In the genomic region with DNA sequence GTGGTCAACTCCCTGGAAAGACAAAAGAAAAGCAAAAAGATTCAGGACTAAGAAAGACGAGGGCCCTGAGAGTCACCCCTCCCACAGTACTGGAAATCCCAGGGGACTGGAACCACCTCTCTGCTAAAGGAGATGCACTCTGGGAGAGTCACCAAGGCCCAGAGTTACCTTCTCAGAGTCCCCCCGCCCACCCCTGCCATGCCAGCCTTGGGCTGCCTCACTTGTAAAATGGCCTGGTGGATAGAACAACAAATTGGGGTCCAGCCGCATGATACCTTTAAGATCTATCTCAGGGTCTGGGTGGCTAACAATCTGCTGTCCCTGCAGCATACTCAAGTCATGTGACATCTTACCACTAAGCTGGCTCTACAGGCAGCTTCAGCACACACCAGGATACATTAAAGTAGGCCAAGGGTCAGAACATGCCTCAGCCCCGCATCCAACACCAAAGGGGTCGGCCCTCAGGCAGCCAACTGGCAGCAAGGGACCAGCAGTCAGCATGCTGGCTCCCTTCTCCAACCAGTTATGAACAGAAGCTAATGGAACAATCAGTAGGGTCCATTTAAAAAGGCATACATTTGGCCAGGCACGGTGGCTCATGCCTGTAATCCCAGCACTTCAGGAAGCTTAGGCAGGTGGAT, we compare ENCODE assay signal across 13 cellular contexts. TPM values are rescaled to one million over a fixed set of nuclear protein-coding genes. Genes with fewer than 3 reads are reported as not detected.
DNase-seq lines count a peak whose midpoint lies in the region; ATAC-seq and TF ChIP-seq lines count a peak whose summit lies in the region.
"Had no signal": no experiment of that assay in that cellular context is flagged by ENCODE, and none has a peak within 500 bp of the region (broad histone marks: within the 10 kb centered on the region; RNA-seq: fewer than 3 reads in every experiment).

No MANE protein-coding gene starts in this region.

- no CpG with 5 or more reads among the region's 6 CpGs for WGBS in trophoblast cell (ENCODE audit: extremely low coverage, insufficient coverage, insufficient read length)

- H3K23ac ChIP-seq in trophoblast cell (ENCODE audit: low read length): no peak overlapping the region

- H2BK12ac ChIP-seq in trophoblast cell (ENCODE audit: low read length): no peak overlapping the region

- H3K18ac ChIP-seq in trophoblast cell (ENCODE audit: low read length): no peak overlapping the region

- H3K9me3 Mint-ChIP-seq in effector memory CD8-positive, alpha-beta T cell: no peaks in the 10 kb centered on the region

- H3K79me2 ChIP-seq in OCI-LY1 (ENCODE audit: insufficient read depth, low read length) (peaks cover 14% of the 10 kb centered on the region), trophoblast cell (ENCODE audit: control insufficient read depth, insufficient read depth, low read length, poor library complexity) (no peaks in the 10 kb centered on the region)

- TF ChIP-seq CTCF in OCI-LY1 (IDR thresholded peaks at IDR 0.05; ENCODE audit: low read length): no peak

- peak overlapping the region; percentile 95 to 96 for H3K27ac Mint-ChIP-seq in effector memory CD8-positive, alpha-beta T cell

- no peak overlapping the region for H2BK5ac ChIP-seq in trophoblast cell (ENCODE audit: low read depth, low read length, poor library complexity)

- H2AFZ ChIP-seq in OCI-LY1 (ENCODE audit: low read length) (no peak overlapping the region), trophoblast cell (ENCODE audit: insufficient read depth, low read length, poor library complexity) (peak overlapping the region; percentile 37)

- DNase-seq in effector memory CD8-positive, alpha-beta T cell: no peak
- DNase-seq in trophoblast cell: peak; percentile 60 to 70
- DNase-seq in cerebellum (ENCODE audit: low spot score): no peak
- DNase-seq: activated CD8-positive, alpha-beta memory T cell treated with anti-CD3 and anti-CD28 coated beads, Interleukin-2, amount 50 U/mL, for 4 hours; AML-193; MM.1S; T-helper 9 cell had no signal

- peaks cover 98% of the 10 kb centered on the region for H4K20me1 ChIP-seq in BLaER1
- H4K20me1 ChIP-seq in OCI-LY1 (ENCODE audit: insufficient read depth, low read length): no peaks in the 10 kb centered on the region

- H3K36me3 Mint-ChIP-seq in effector memory CD8-positive, alpha-beta T cell (ENCODE audit: insufficient read depth): peaks cover 52% of the 10 kb centered on the region

- no peak overlapping the region for H3K14ac ChIP-seq in trophoblast cell (ENCODE audit: low read length)

- H3K9me3 ChIP-seq in BLaER1 (no peaks in the 10 kb centered on the region), OCI-LY1 (ENCODE audit: low read length) (no peaks in the 10 kb centered on the region), trophoblast cell (ENCODE audit: insufficient read depth, low read depth, low read length) (no peaks in the 10 kb centered on the region)

- no peaks in the 10 kb centered on the region for H3F3A ChIP-seq in OCI-LY1 (ENCODE audit: insufficient read depth, low read length)

- H3K4me1 ChIP-seq in BLaER1 (peaks cover 100% of the 10 kb centered on the region), OCI-LY1 (ENCODE audit: insufficient read depth, low read length, severe bottlenecking) (peaks cover 96% of the 10 kb centered on the region), trophoblast cell (ENCODE audit: control insufficient read depth in 1 of 2, insufficient read depth in 2 of 2, low read length in 2 of 2) (peaks cover 12 to 18% of the 10 kb centered on the region in 2 experiments)

- no peak overlapping the region for H2AK5ac ChIP-seq in trophoblast cell (ENCODE audit: low read length)

- H3K27me3 ChIP-seq in BLaER1 (no peaks in the 10 kb centered on the region), OCI-LY1 (ENCODE audit: insufficient read depth, low read length) (no peaks in the 10 kb centered on the region), trophoblast cell (ENCODE audit: insufficient read depth, low read length) (no peaks in the 10 kb centered on the region)

- H3K4me3 Mint-ChIP-seq in effector memory CD8-positive, alpha-beta T cell: peak overlapping the region; percentile 63

- no peak overlapping the region for H2BK120ac ChIP-seq in trophoblast cell (ENCODE audit: insufficient read depth, low read length, poor library complexity)

- H3K9ac ChIP-seq in BLaER1 (no peak overlapping the region), OCI-LY1 (ENCODE audit: low read length) (no peak overlapping the region), trophoblast cell (ENCODE audit: low read length) (no peak overlapping the region)

- H3K4me3 ChIP-seq in BLaER1 (no peak overlapping the region), OCI-LY1 (ENCODE audit: low read depth, low read length, poor library complexity, severe bottlenecking) (no peak overlapping the region), trophoblast cell (ENCODE audit: low read depth, low read length) (no peak overlapping the region)
- H3K4me3 ChIP-seq: smooth muscle cell had no signal

- H4K12ac ChIP-seq in trophoblast cell (ENCODE audit: low read depth, low read length): no peak overlapping the region

- no peaks in the 10 kb centered on the region for H3K9me2 ChIP-seq in OCI-LY1 (ENCODE audit: low read depth, low read length)

- no peak overlapping the region for H3K4ac ChIP-seq in trophoblast cell (ENCODE audit: low read depth, low read length)

- peak overlapping the region; percentile 27 for H3K27ac ChIP-seq in BLaER1
- H3K27ac ChIP-seq in OCI-LY1 (ENCODE audit: low read depth, low read length, poor library complexity, severe bottlenecking): peak overlapping the region; percentile 84
- no peak overlapping the region for H3K27ac ChIP-seq in trophoblast cell (ENCODE audit: low read depth, low read length)

- H3K36me3 ChIP-seq in BLaER1 (peaks cover 57% of the 10 kb centered on the region), OCI-LY1 (ENCODE audit: insufficient read depth, low read length) (peaks cover 47% of the 10 kb centered on the region), trophoblast cell (ENCODE audit: control insufficient read depth in 1 of 2, insufficient read depth in 2 of 2, low read length in 2 of 2) (peaks cover 14 to 33% of the 10 kb centered on the region in 2 experiments)

- peaks cover 89 to 94% of the 10 kb centered on the region in 2 donors for H3K4me1 Mint-ChIP-seq in effector memory CD8-positive, alpha-beta T cell (ENCODE audit: low read depth in 2 of 2)

- ATAC-seq in effector memory CD8-positive, alpha-beta T cell (replicated peaks): no peak
- no peak for ATAC-seq in HG02763 (IDR thresholded peaks at IDR 0.05; ENCODE audit: unreplicated experiment)
- no peak for ATAC-seq in HG03571 (IDR thresholded peaks at IDR 0.05; ENCODE audit: unreplicated experiment)
- no peak for ATAC-seq in GM18502 (IDR thresholded peaks at IDR 0.05; ENCODE audit: poor library complexity, unreplicated experiment)

- no peak overlapping the region for H4K8ac ChIP-seq in trophoblast cell (ENCODE audit: low read depth, low read length)

- H4K91ac ChIP-seq in trophoblast cell (ENCODE audit: low read depth, low read length): no peak overlapping the region

- no peaks in the 10 kb centered on the region for H3K79me1 ChIP-seq in trophoblast cell (ENCODE audit: low read length)

- H3K4me2 ChIP-seq in BLaER1 (peak overlapping the region; percentile 90), OCI-LY1 (ENCODE audit: low read length) (no peak overlapping the region; the same call in 1 of the 2 replicates), trophoblast cell (ENCODE audit: low read length) (no peak overlapping the region)

- no peaks in the 10 kb centered on the region for H3K27me3 Mint-ChIP-seq in effector memory CD8-positive, alpha-beta T cell

RNA-seq across cellular contexts. Expression of a gene that starts 37.2 kb away (rescaled TPM):
- 5.8 and 6.2 TPM in 2 replicates for polyA plus RNA-seq in trophoblast cell (2013)
- 35.2 TPM for total RNA-seq in cerebellum

Comparison
In these comparisons a context has a peak if more than half of its experiments do, and no peak if none do; other contexts are left out.
1. DNase-seq: peak in trophoblast cell (2 of 2); none in effector memory CD8-positive, alpha-beta T cell (0 of 3) and cerebellum (single experiment).